ENCODE assay signal across 12 cellular contexts in the genomic region with DNA sequence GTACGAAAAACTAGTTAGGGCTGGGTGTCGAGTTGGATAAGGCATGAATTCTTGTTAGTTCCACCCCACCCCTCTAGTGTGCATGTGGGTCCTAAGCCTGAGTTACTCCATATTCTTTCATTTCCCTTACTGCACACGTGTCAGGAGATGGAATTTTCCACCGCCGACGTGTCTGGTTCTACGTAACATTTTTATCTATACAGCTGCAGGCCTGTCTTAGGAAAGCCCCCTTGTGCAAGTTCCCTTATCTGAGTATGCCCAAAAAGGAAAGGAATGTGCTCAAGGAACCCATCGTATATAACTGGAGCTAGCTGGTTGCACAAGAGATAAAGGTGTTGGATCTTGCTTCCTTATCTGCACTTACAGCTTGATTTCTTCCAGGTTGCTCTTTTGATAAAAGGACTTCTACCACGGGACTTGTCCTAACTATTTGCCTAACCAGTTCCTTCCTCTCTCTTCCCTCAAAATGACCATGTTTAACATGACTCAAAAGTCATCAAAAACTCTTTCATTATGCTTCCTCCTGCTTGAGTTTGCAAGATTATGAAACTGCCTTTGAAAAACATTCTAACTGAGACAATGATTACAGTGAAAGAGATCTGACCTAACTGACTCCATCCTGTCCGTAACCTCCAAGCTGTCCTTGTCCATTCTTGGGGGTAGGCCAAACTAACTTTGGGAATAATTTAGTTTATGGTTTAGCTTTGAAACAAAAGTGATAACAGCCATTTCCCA.
A peak's percentile ranks its signal among the peaks of the same experiment; 100 is the strongest.
DNase-seq lines count a peak whose midpoint lies in the region; ATAC-seq and TF ChIP-seq lines count a peak whose summit lies in the region.
"Had no signal": no experiment of that assay in that cellular context is flagged by ENCODE, and none has a peak within 500 bp of the region (broad histone marks: within the 10 kb centered on the region; RNA-seq: fewer than 3 reads in every experiment).

No MANE protein-coding gene starts in this region.

- no peaks in the 10 kb centered on the region for H3K9me3 ChIP-seq in CD8-positive, alpha-beta memory T cell (ENCODE audit: low read length)
- peaks cover 0 to 4% (median 0%) of the 10 kb centered on the region in 3 donors for H3K9me3 ChIP-seq in esophagus squamous epithelium

- DNase-seq in CD8-positive, alpha-beta memory T cell: no peak
- DNase-seq in OCI-M2 (lab: John Stamatoyannopoulos, UW; ENCODE audit: unreplicated experiment) (peak; percentile 68), endothelial cell (ENCODE audit: low spot score) (peak; percentile 22), mesothelial cell of epicardium (ENCODE audit: low spot score in 2 of 2, unreplicated experiment in 2 of 2) (peak in 1 of 2 experiments; percentile 53), esophagus squamous epithelium (lab: John Stamatoyannopoulos, UW) (no peak), T-helper 9 cell (no peak)
- DNase-seq: activated B cell treated with CpG ODN at 0.5 μM for 24 hours, activated gamma-delta T cell treated with Interleukin-2 at 50 U/mL for 16 hours, NCI-H748 treated with DMSO at 0.1 percent for 48 hours had no signal

- no peak for ATAC-seq in GM21528 (IDR thresholded peaks at IDR 0.05; ENCODE audit: low FRiP score, unreplicated experiment)
- ATAC-seq in GM18519 (IDR thresholded peaks at IDR 0.05; ENCODE audit: low FRiP score, unreplicated experiment): no peak

- no peak overlapping the region for H3K4me3 ChIP-seq in CD8-positive, alpha-beta memory T cell (ENCODE audit: low read length)
- no peak overlapping the region for H3K4me3 ChIP-seq in esophagus squamous epithelium

- POLR2A ChIA-PET in CD8-positive, alpha-beta memory T cell (lab: Charles Lee): no interaction called here

- peaks cover 5 to 10% of the 10 kb centered on the region in 2 donors for H3K27me3 Mint-ChIP-seq in CD8-positive, alpha-beta memory T cell
- H3K27me3 Mint-ChIP-seq in endothelial cell (ENCODE audit: unreplicated experiment) (peaks cover 2% of the 10 kb centered on the region), mesothelial cell of epicardium (ENCODE audit: low read depth) (no peaks in the 10 kb centered on the region)
- H3K27me3 Mint-ChIP-seq: activated B cell treated with CpG ODN at 0.5 μM for 24 hours had no signal

- H3K4me1 Mint-ChIP-seq in CD8-positive, alpha-beta memory T cell: no peaks in the 10 kb centered on the region
- H3K4me1 Mint-ChIP-seq in endothelial cell (ENCODE audit: unreplicated experiment): no peaks in the 10 kb centered on the region
- H3K4me1 Mint-ChIP-seq in mesothelial cell of epicardium: peaks cover 25% of the 10 kb centered on the region
- H3K4me1 Mint-ChIP-seq: activated B cell treated with CpG ODN at 0.5 μM for 24 hours had no signal

- H3K4me3 Mint-ChIP-seq in CD8-positive, alpha-beta memory T cell: no peak overlapping the region
- H3K4me3 Mint-ChIP-seq in endothelial cell (ENCODE audit: unreplicated experiment) (peak overlapping the region; percentile 4), mesothelial cell of epicardium (no peak overlapping the region)
- H3K4me3 Mint-ChIP-seq: activated B cell treated with CpG ODN at 0.5 μM for 24 hours had no signal

- H3K36me3 ChIP-seq in CD8-positive, alpha-beta memory T cell (ENCODE audit: insufficient read depth, low read length): no peaks in the 10 kb centered on the region
- H3K36me3 ChIP-seq in esophagus squamous epithelium: no peaks in the 10 kb centered on the region

- H3K27ac ChIP-seq in CD8-positive, alpha-beta memory T cell (ENCODE audit: low read depth, low read length): peak overlapping the region; percentile 17
- H3K27ac ChIP-seq in esophagus squamous epithelium: peak overlapping the region in 1 of 4 donors; percentile 22
- H3K27ac ChIP-seq: epithelial cell of prostate had no signal

- no peak for TF ChIP-seq CTCF in endothelial cell (IDR thresholded peaks at IDR 0.05; ENCODE audit: unreplicated experiment)
- no peak for TF ChIP-seq CTCF in mesothelial cell of epicardium (IDR thresholded peaks at IDR 0.05; ENCODE audit: unreplicated experiment)
- no peak for TF ChIP-seq CTCF in esophagus squamous epithelium (IDR thresholded peaks at IDR 0.05)

- peak overlapping the region in 1 of 8 donors; percentile 12 for H3K27ac Mint-ChIP-seq in CD8-positive, alpha-beta memory T cell
- H3K27ac Mint-ChIP-seq in endothelial cell (ENCODE audit: unreplicated experiment) (peak overlapping the region; percentile 77), mesothelial cell of epicardium (peak overlapping the region; percentile 91)
- H3K27ac Mint-ChIP-seq: activated B cell treated with CpG ODN at 0.5 μM for 24 hours had no signal

- intact Hi-C loops in esophagus squamous epithelium (cut with DNase I): no loop called here

- no peak for TF ChIP-seq POLR2A in esophagus squamous epithelium (IDR thresholded peaks at IDR 0.05)

- H3K27me3 ChIP-seq in CD8-positive, alpha-beta memory T cell (ENCODE audit: insufficient read depth, low read length, poor library complexity, severe bottlenecking): no peaks in the 10 kb centered on the region
- H3K27me3 ChIP-seq in esophagus squamous epithelium: no peaks in the 10 kb centered on the region

- H3K9me3 Mint-ChIP-seq in CD8-positive, alpha-beta memory T cell: no peaks in the 10 kb centered on the region
- H3K9me3 Mint-ChIP-seq in endothelial cell (ENCODE audit: unreplicated experiment): peaks cover 10% of the 10 kb centered on the region
- peaks cover 27% of the 10 kb centered on the region for H3K9me3 Mint-ChIP-seq in mesothelial cell of epicardium

- CTCF ChIA-PET in CD8-positive, alpha-beta memory T cell (lab: Charles Lee): no interaction called here

- no peaks in the 10 kb centered on the region for H3K36me3 Mint-ChIP-seq in CD8-positive, alpha-beta memory T cell
- H3K36me3 Mint-ChIP-seq in endothelial cell (ENCODE audit: low read depth, unreplicated experiment) (peaks cover 13% of the 10 kb centered on the region), mesothelial cell of epicardium (peaks cover 5% of the 10 kb centered on the region)

- WGBS in esophagus squamous epithelium, 2 donors: 44 to 45% methylated on average over 10 of the region's 10 CpGs

- no peaks in the 10 kb centered on the region for H3K4me1 ChIP-seq in CD8-positive, alpha-beta memory T cell (ENCODE audit: insufficient read depth, low read length)
- H3K4me1 ChIP-seq in esophagus squamous epithelium: peaks cover 0 to 12% (median 0%) of the 10 kb centered on the region in 3 donors

Comparison
In these comparisons a context has a peak if more than half of its experiments do, and no peak if none do; other contexts are left out.
1. DNase-seq: peak in OCI-M2 (single experiment) and endothelial cell (single experiment); none in CD8-positive, alpha-beta memory T cell (0 of 5), esophagus squamous epithelium (single experiment) and T-helper 9 cell (single experiment).